ENCODE assay signal across 17 cellular contexts in genomic region chr12:111270128-111270651, GRCh38.
"Had no signal": no experiment of that assay in that cellular context is flagged by ENCODE, and none has a peak within 500 bp of the region (broad histone marks: within the 10 kb centered on the region; RNA-seq: fewer than 3 reads in every experiment).

No MANE protein-coding gene starts in this region.

- H3K27ac Mint-ChIP-seq: activated CD4-positive, alpha-beta memory T cell treated with anti-CD3 and anti-CD28 coated beads, Interleukin-2, amount 10 ng/mL, durations not matched to agents 7 days and 5 days; activated CD4-positive, alpha-beta T cell treated with anti-CD3 and anti-CD28 coated beads for 36 hours; activated naive CD4-positive, alpha-beta T cell treated with anti-CD3 and anti-CD28 coated beads, Interleukin-2, amount 10 ng/mL, durations not matched to agents 7 days and 5 days; activated T-cell treated with anti-CD3 and anti-CD28 coated beads, Interleukin-2, amount 50 U/mL, for 24 hours; endodermal cell; memory B cell; natural killer cell; stimulated activated naive CD8-positive, alpha-beta T cell treated with anti-CD3 and anti-CD28 coated beads, Interleukin-15, amount 100 ng/mL, for 72 hours had no signal

- H3K9me3 Mint-ChIP-seq: activated CD4-positive, alpha-beta memory T cell treated with anti-CD3 and anti-CD28 coated beads, Interleukin-2, amount 10 ng/mL, durations not matched to agents 7 days and 5 days; activated naive CD4-positive, alpha-beta T cell treated with anti-CD3 and anti-CD28 coated beads, Interleukin-2, amount 10 ng/mL, durations not matched to agents 7 days and 5 days; activated T-cell treated with anti-CD3 and anti-CD28 coated beads, Interleukin-2, amount 50 U/mL, for 24 hours; endodermal cell; memory B cell; natural killer cell; stimulated activated naive CD8-positive, alpha-beta T cell treated with anti-CD3 and anti-CD28 coated beads, Interleukin-15, amount 100 ng/mL, for 72 hours had no signal

- H3K27me3 ChIP-seq: testis, upper lobe of left lung had no signal

- H3K36me3 Mint-ChIP-seq: activated naive CD4-positive, alpha-beta T cell treated with anti-CD3 and anti-CD28 coated beads, Interleukin-2, amount 10 ng/mL, durations not matched to agents 7 days and 5 days; memory B cell; natural killer cell had no signal

- H3K4me1 ChIP-seq: left ventricle myocardium inferior, prostate gland, testis, upper lobe of left lung had no signal

- H3K4me3 ChIP-seq: left ventricle myocardium inferior, prostate gland, smooth muscle cell, testis, upper lobe of left lung had no signal

- H3K27ac ChIP-seq: left ventricle myocardium inferior, prostate gland, testis, upper lobe of left lung had no signal

- DNase-seq: activated CD4-positive, alpha-beta memory T cell treated with anti-CD3 and anti-CD28 coated beads, Interleukin-2, amount 10 ng/mL, durations not matched to agents 7 days and 5 days; activated CD4-positive, alpha-beta T cell treated with anti-CD3 and anti-CD28 coated beads for 36 hours; activated naive CD4-positive, alpha-beta T cell treated with anti-CD3 and anti-CD28 coated beads, Interleukin-2, amount 10 ng/mL, durations not matched to agents 7 days and 5 days; activated T-cell treated with anti-CD3 and anti-CD28 coated beads, Interleukin-2, amount 50 U/mL, for 24 hours; erythroblast; left ventricle myocardium inferior; natural killer cell; occipital lobe; right cardiac atrium; stimulated activated naive CD8-positive, alpha-beta T cell treated with anti-CD3 and anti-CD28 coated beads, Interleukin-15, amount 100 ng/mL, for 72 hours; T-helper 2 cell; upper lobe of left lung had no signal

- H3K36me3 ChIP-seq: left ventricle myocardium inferior, prostate gland, upper lobe of left lung had no signal

- H3K4me1 Mint-ChIP-seq: activated CD4-positive, alpha-beta T cell treated with anti-CD3 and anti-CD28 coated beads for 36 hours; memory B cell; natural killer cell; stimulated activated naive CD8-positive, alpha-beta T cell treated with anti-CD3 and anti-CD28 coated beads, Interleukin-15, amount 100 ng/mL, for 72 hours had no signal

- H3K4me3 Mint-ChIP-seq: activated CD4-positive, alpha-beta memory T cell treated with anti-CD3 and anti-CD28 coated beads, Interleukin-2, amount 10 ng/mL, durations not matched to agents 7 days and 5 days; activated CD4-positive, alpha-beta T cell treated with anti-CD3 and anti-CD28 coated beads for 36 hours; activated naive CD4-positive, alpha-beta T cell treated with anti-CD3 and anti-CD28 coated beads, Interleukin-2, amount 10 ng/mL, durations not matched to agents 7 days and 5 days; activated T-cell treated with anti-CD3 and anti-CD28 coated beads, Interleukin-2, amount 50 U/mL, for 24 hours; endodermal cell; memory B cell; natural killer cell; stimulated activated naive CD8-positive, alpha-beta T cell treated with anti-CD3 and anti-CD28 coated beads, Interleukin-15, amount 100 ng/mL, for 72 hours had no signal

- H3K9me3 ChIP-seq: left ventricle myocardium inferior, prostate gland, testis, upper lobe of left lung had no signal
